Comparison of ENCODE assay signal across 10 cellular contexts in genomic region chr10:45298556-45298955, GRCh38. TPM values are rescaled to one million over a fixed set of nuclear protein-coding genes. Genes with fewer than 3 reads are reported as not detected.
"Had no signal": no experiment of that assay in that cellular context is flagged by ENCODE, and none has a peak within 500 bp of the region (broad histone marks: within the 10 kb centered on the region; RNA-seq: fewer than 3 reads in every experiment).

No MANE protein-coding gene starts in this region.

RNA-seq across cellular contexts. Expression of gene OR13A1, which starts 16.9 kb away (rescaled TPM):
- total RNA-seq: activated naive CD4-positive, alpha-beta T cell treated with anti-CD3 and anti-CD28 coated beads, Interleukin-2, amount 50 U/mL, for 72 hours; activated T-cell treated with anti-CD3 and anti-CD28 coated beads, Interleukin-2, amount 50 U/mL, for 72 hours; epithelial cell of proximal tubule; fibroblast of lung; foreskin keratinocyte; left colon; occipital lobe; prostate gland; right cardiac atrium; stomach had no signal
